ENCODE assay signal across 9 cellular contexts in the genomic region with DNA sequence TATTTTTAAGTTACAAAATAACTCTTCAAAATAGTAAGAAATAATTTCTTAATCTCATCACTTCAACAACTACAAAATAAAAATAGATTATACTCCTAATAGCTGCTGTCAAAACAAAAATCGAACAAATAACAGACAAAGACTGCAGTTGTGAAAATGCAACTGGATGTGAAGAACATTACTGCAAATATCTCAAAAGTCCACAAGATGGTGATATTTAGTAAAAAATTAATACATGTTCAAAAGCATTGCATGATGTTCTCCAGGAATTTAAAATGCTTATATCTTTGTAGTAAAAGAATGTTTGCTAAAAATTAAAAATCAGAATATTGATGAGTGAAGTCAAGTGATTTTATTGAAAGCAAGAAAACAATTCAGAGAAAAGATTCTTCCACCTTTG.
DNase-seq lines count a peak whose midpoint lies in the region; TF ChIP-seq lines count a peak whose summit lies in the region.
"Had no signal": no experiment of that assay in that cellular context is flagged by ENCODE, and none has a peak within 500 bp of the region (broad histone marks: within the 10 kb centered on the region; RNA-seq: fewer than 3 reads in every experiment).

No MANE protein-coding gene starts in this region.

- H3K4me3 ChIP-seq in epithelial cell of proximal tubule (ENCODE audit: low read depth, low read length): no peak overlapping the region

- H3K4me3 Mint-ChIP-seq in CD14-positive monocyte: no peak overlapping the region

- H3K4me1 Mint-ChIP-seq in CD14-positive monocyte: no peaks in the 10 kb centered on the region

- H3K27ac Mint-ChIP-seq in CD14-positive monocyte: no peak overlapping the region

- TF ChIP-seq CTCF in epithelial cell of proximal tubule (conservative IDR thresholded peaks at IDR 0.05; ENCODE audit: low read depth, low read length) (peak; percentile 41), CD14-positive monocyte (IDR thresholded peaks at IDR 0.05) (no peak)

- no peaks in the 10 kb centered on the region for H3K27me3 Mint-ChIP-seq in CD14-positive monocyte (ENCODE audit: low read depth in 3 of 3)

- intact Hi-C loops in CD14-positive monocyte (cut with micrococcal nuclease): no loop called here

- DNase-seq in DMS 273 (lab: John Stamatoyannopoulos, UW; ENCODE audit: unreplicated experiment): peak; percentile 41
- DNase-seq in DMS 273 treated with DMSO at 0.1 percent for 48 hours (lab: John Stamatoyannopoulos, UW): no peak
- DNase-seq in NCI-H2227 (lab: John Stamatoyannopoulos, UW; ENCODE audit: unreplicated experiment): peak; percentile 21
- DNase-seq in epithelial cell of proximal tubule (ENCODE audit: low read depth): no peak
- DNase-seq in putamen (ENCODE audit: low spot score): peak; percentile 13
- DNase-seq in T-helper 9 cell: no peak
- no peak for DNase-seq in CD14-positive monocyte (ENCODE audit: low spot score)
- no peak for DNase-seq in central memory CD4-positive, alpha-beta T cell
- DNase-seq: amygdala had no signal

- no peaks in the 10 kb centered on the region for H3K9me3 Mint-ChIP-seq in CD14-positive monocyte

- no peaks in the 10 kb centered on the region for H3K36me3 Mint-ChIP-seq in CD14-positive monocyte

Comparison
In these comparisons a context has a peak if more than half of its experiments do, and no peak if none do; other contexts are left out.
1. DNase-seq: peak in DMS 273 (single experiment), NCI-H2227 (single experiment) and putamen (single experiment); none in DMS 273 treated with DMSO at 0.1 percent for 48 hours (single experiment), epithelial cell of proximal tubule (single experiment), T-helper 9 cell (single experiment), CD14-positive monocyte (single experiment) and central memory CD4-positive, alpha-beta T cell (single experiment).